14 cellular contexts compared by ENCODE assay signal in the genomic region with DNA sequence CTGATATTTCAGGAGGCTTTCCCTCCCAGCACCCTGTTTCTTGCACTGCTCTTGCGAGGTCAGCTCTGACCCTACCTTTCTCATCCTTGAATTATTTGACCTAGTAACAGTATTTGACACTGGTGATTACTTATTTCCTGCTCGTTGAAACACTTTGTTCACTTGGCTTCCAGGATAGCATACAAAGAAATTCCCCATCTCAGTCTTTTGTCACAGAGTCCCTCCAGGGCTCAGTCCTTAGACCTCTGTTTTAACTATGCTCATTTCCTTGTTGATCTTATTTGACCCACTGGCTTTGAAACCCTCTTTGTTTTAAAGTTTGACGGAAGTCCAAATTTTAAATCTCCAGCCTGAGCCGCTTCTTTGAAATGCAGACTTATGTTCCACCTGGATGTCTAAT. TPM values are rescaled to one million over a fixed set of nuclear protein-coding genes. Genes with fewer than 3 reads are reported as not detected.
A peak's percentile ranks its signal among the peaks of the same experiment; 100 is the strongest.
DNase-seq lines count a peak whose midpoint lies in the region; ATAC-seq, FAIRE-seq and TF ChIP-seq lines count a peak whose summit lies in the region.
"Had no signal": no experiment of that assay in that cellular context is flagged by ENCODE, and none has a peak within 500 bp of the region (broad histone marks: within the 10 kb centered on the region; RNA-seq: fewer than 3 reads in every experiment).

No MANE protein-coding gene starts in this region.

- H3K9ac ChIP-seq in astrocyte (ENCODE audit: low read length), result peak overlapping the region; percentile 8

- H3K27me3 Mint-ChIP-seq in GM23338 (ENCODE audit: insufficient read depth, low read depth, poor library complexity) (no peaks in the 10 kb centered on the region), astrocyte (ENCODE audit: low read depth, unreplicated experiment) (no peaks in the 10 kb centered on the region)
- H3K27me3 Mint-ChIP-seq in activated T-helper 2 cell treated with anti-CD3 and anti-CD28 coated beads, Interferon-gamma antibody, Interleukin-2, Interleukin-4, amounts not matched to agents 10 μg/mL and 5 μg/mL and 100 μg/mL, durations not matched to agents 14 hours and 24 hours and 36 hours (ENCODE audit: low read depth), result peaks cover 8% of the 10 kb centered on the region
- no peaks in the 10 kb centered on the region for H3K27me3 Mint-ChIP-seq in CD8-positive, alpha-beta T cell (ENCODE audit: low read depth)

- H3K4me3 ChIP-seq in GM23338 (no peak overlapping the region), astrocyte (ENCODE audit: insufficient read depth, low read depth, low read length) (no peak overlapping the region)
- no peak overlapping the region for H3K4me3 ChIP-seq in CD8-positive, alpha-beta T cell (ENCODE audit: low read depth, low read length)

- DNase-seq in GM23338 (ENCODE audit: low spot score), result peak; percentile 34
- DNase-seq in astrocyte (ENCODE audit: low read depth), result no peak
- peak; percentile 53 for DNase-seq in kidney tubule cell (ENCODE audit: low spot score)
- no peak for DNase-seq in sciatic nerve (ENCODE audit: low spot score)
- DNase-seq in activated T-helper 2 cell treated with anti-CD3 and anti-CD28 coated beads, Interferon-gamma antibody, Interleukin-2, Interleukin-4, amounts not matched to agents 10 μg/mL and 5 μg/mL and 100 μg/mL, durations not matched to agents 14 hours and 24 hours and 36 hours (ENCODE audit: low spot score), result no peak
- no peak for DNase-seq in AG08396 (ENCODE audit: low spot score)
- no peak for DNase-seq in CD8-positive, alpha-beta T cell
- DNase-seq: HFFc6, NCI-H187 treated with DMSO at 0.1 percent for 48 hours, NCI-H446 treated with DMSO at 0.1 percent for 48 hours, nephron progenitor cell, SHP77, WERI-Rb-1 had no signal

- H3K4me1 ChIP-seq in GM23338 (ENCODE audit: insufficient read depth), result peaks cover 49% of the 10 kb centered on the region
- H3K4me1 ChIP-seq in astrocyte (ENCODE audit: insufficient read depth, low read length), result peaks cover 10% of the 10 kb centered on the region
- H3K4me1 ChIP-seq in CD8-positive, alpha-beta T cell (ENCODE audit: insufficient read depth, low read length), result no peaks in the 10 kb centered on the region

- H3K36me3 ChIP-seq in GM23338 (ENCODE audit: insufficient read depth) (no peaks in the 10 kb centered on the region), astrocyte (ENCODE audit: insufficient read depth, low read length) (no peaks in the 10 kb centered on the region)
- no peaks in the 10 kb centered on the region for H3K36me3 ChIP-seq in CD8-positive, alpha-beta T cell (ENCODE audit: insufficient read depth, low read length)
- H3K36me3 ChIP-seq: WERI-Rb-1 had no signal

- no peak overlapping the region for H2AFZ ChIP-seq in GM23338
- H2AFZ ChIP-seq in astrocyte (ENCODE audit: low read depth, low read length), result no peak overlapping the region

- ATAC-seq in GM23338 (peak; percentile 35), sciatic nerve (peak; percentile 59), HG02970 (IDR thresholded peaks at IDR 0.05; ENCODE audit: low FRiP score, unreplicated experiment) (no peak)
- no peak for ATAC-seq in CD8-positive, alpha-beta T cell

- H3K4me3 Mint-ChIP-seq in GM23338 (no peak overlapping the region), astrocyte (ENCODE audit: unreplicated experiment) (no peak overlapping the region)
- H3K4me3 Mint-ChIP-seq in activated T-helper 2 cell treated with anti-CD3 and anti-CD28 coated beads, Interferon-gamma antibody, Interleukin-2, Interleukin-4, amounts not matched to agents 10 μg/mL and 5 μg/mL and 100 μg/mL, durations not matched to agents 14 hours and 24 hours and 36 hours (ENCODE audit: low read depth), result no peak overlapping the region
- no peak overlapping the region for H3K4me3 Mint-ChIP-seq in CD8-positive, alpha-beta T cell
- H3K4me3 Mint-ChIP-seq: HFFc6, nephron progenitor cell had no signal

- POLR2A ChIA-PET in CD8-positive, alpha-beta T cell (lab: Charles Lee), result no interaction called here

- H3F3A ChIP-seq in GM23338 (replicated peaks; ENCODE audit: low read depth), result no peaks in the 10 kb centered on the region

- intact Hi-C loops in sciatic nerve (cut with DNase I), result no loop called here
- intact Hi-C loops in activated T-helper 2 cell treated with anti-CD3 and anti-CD28 coated beads, Interferon-gamma antibody, Interleukin-2, Interleukin-4, amounts not matched to agents 10 μg/mL and 5 μg/mL and 100 μg/mL, durations not matched to agents 14 hours and 24 hours and 36 hours (cut with micrococcal nuclease), result no loop called here
- intact Hi-C loops in CD8-positive, alpha-beta T cell (cut with DNase I, micrococcal nuclease), result no loop called here

- no peaks in the 10 kb centered on the region for H3K9me2 ChIP-seq in GM23338 (ENCODE audit: insufficient read depth)

- H3K9me3 Mint-ChIP-seq in GM23338 (no peaks in the 10 kb centered on the region), astrocyte (ENCODE audit: unreplicated experiment) (no peaks in the 10 kb centered on the region)
- H3K9me3 Mint-ChIP-seq in activated T-helper 2 cell treated with anti-CD3 and anti-CD28 coated beads, Interferon-gamma antibody, Interleukin-2, Interleukin-4, amounts not matched to agents 10 μg/mL and 5 μg/mL and 100 μg/mL, durations not matched to agents 14 hours and 24 hours and 36 hours, result peaks cover 11% of the 10 kb centered on the region
- peaks cover 3% of the 10 kb centered on the region for H3K9me3 Mint-ChIP-seq in CD8-positive, alpha-beta T cell
- H3K9me3 Mint-ChIP-seq: HFFc6 had no signal

- H3K27me3 ChIP-seq in GM23338 (ENCODE audit: insufficient read depth), result no peaks in the 10 kb centered on the region
- H3K27me3 ChIP-seq in astrocyte (ENCODE audit: insufficient read depth, low read length), result no peaks in the 10 kb centered on the region
- H3K27me3 ChIP-seq in CD8-positive, alpha-beta T cell (ENCODE audit: insufficient read depth, low read length), result no peaks in the 10 kb centered on the region

- peak overlapping the region; percentile 47 for H3K27ac ChIP-seq in GM23338 (ENCODE audit: low read depth)
- no peak overlapping the region for H3K27ac ChIP-seq in astrocyte (ENCODE audit: low read depth, low read length)
- no peak overlapping the region for H3K27ac ChIP-seq in CD8-positive, alpha-beta T cell (ENCODE audit: low read depth, low read length)
- H3K27ac ChIP-seq: WERI-Rb-1 had no signal

- H3K4me1 Mint-ChIP-seq in GM23338, result peaks cover 31% of the 10 kb centered on the region
- peaks cover 9% of the 10 kb centered on the region for H3K4me1 Mint-ChIP-seq in astrocyte (ENCODE audit: low read depth, unreplicated experiment)
- H3K4me1 Mint-ChIP-seq in activated T-helper 2 cell treated with anti-CD3 and anti-CD28 coated beads, Interferon-gamma antibody, Interleukin-2, Interleukin-4, amounts not matched to agents 10 μg/mL and 5 μg/mL and 100 μg/mL, durations not matched to agents 14 hours and 24 hours and 36 hours (ENCODE audit: low read depth), result no peaks in the 10 kb centered on the region
- H3K4me1 Mint-ChIP-seq in CD8-positive, alpha-beta T cell (ENCODE audit: low read depth), result peaks cover 3% of the 10 kb centered on the region
- H3K4me1 Mint-ChIP-seq: nephron progenitor cell had no signal

- CTCF ChIA-PET in CD8-positive, alpha-beta T cell (lab: Charles Lee), result no interaction called here

- TF ChIP-seq CTCF in GM23338 (conservative IDR thresholded peaks at IDR 0.05; ENCODE audit: low read depth in 2 of 2), result no peak
- TF ChIP-seq CTCF in astrocyte (IDR thresholded peaks at IDR 0.05; ENCODE audit: insufficient read depth, low read depth, low read length), result no peak
- no peak for TF ChIP-seq CTCF in CD8-positive, alpha-beta T cell (IDR thresholded peaks at IDR 0.05)

- H3K36me3 Mint-ChIP-seq in GM23338 (ENCODE audit: low read depth) (peaks cover 9% of the 10 kb centered on the region), astrocyte (ENCODE audit: low read depth, unreplicated experiment) (peaks cover 4% of the 10 kb centered on the region)
- peaks cover 3% of the 10 kb centered on the region for H3K36me3 Mint-ChIP-seq in activated T-helper 2 cell treated with anti-CD3 and anti-CD28 coated beads, Interferon-gamma antibody, Interleukin-2, Interleukin-4, amounts not matched to agents 10 μg/mL and 5 μg/mL and 100 μg/mL, durations not matched to agents 14 hours and 24 hours and 36 hours (ENCODE audit: low read depth)
- H3K36me3 Mint-ChIP-seq in CD8-positive, alpha-beta T cell, result peaks cover 3% of the 10 kb centered on the region

- no peak for FAIRE-seq in astrocyte (lab: Jason Lieb, UNC)

- H3K4me2 ChIP-seq in GM23338, result peak overlapping the region; percentile 65
- peak overlapping the region; percentile 58 for H3K4me2 ChIP-seq in astrocyte (ENCODE audit: low read length)

- peaks cover 98% of the 10 kb centered on the region for H3K79me2 ChIP-seq in GM23338 (replicated peaks; ENCODE audit: insufficient read depth)
- peaks cover 90% of the 10 kb centered on the region for H3K79me2 ChIP-seq in astrocyte (ENCODE audit: insufficient read depth, low read length)

- peaks cover 32% of the 10 kb centered on the region for H4K20me1 ChIP-seq in GM23338 (replicated peaks; ENCODE audit: insufficient read depth)
- H4K20me1 ChIP-seq in astrocyte (ENCODE audit: insufficient read depth, low read length), result peaks cover 65% of the 10 kb centered on the region

- H3K9me3 ChIP-seq in astrocyte (ENCODE audit: insufficient read depth, low read depth, low read length), result no peaks in the 10 kb centered on the region
- H3K9me3 ChIP-seq in CD8-positive, alpha-beta T cell (ENCODE audit: low read length), result no peaks in the 10 kb centered on the region

- no peak overlapping the region for H3K27ac Mint-ChIP-seq in GM23338
- H3K27ac Mint-ChIP-seq in astrocyte (ENCODE audit: unreplicated experiment), result no peak overlapping the region
- H3K27ac Mint-ChIP-seq in activated T-helper 2 cell treated with anti-CD3 and anti-CD28 coated beads, Interferon-gamma antibody, Interleukin-2, Interleukin-4, amounts not matched to agents 10 μg/mL and 5 μg/mL and 100 μg/mL, durations not matched to agents 14 hours and 24 hours and 36 hours, result no peak overlapping the region
- no peak overlapping the region for H3K27ac Mint-ChIP-seq in CD8-positive, alpha-beta T cell
- H3K27ac Mint-ChIP-seq: HFFc6, nephron progenitor cell had no signal

TF ChIP-seq in GM23338, 12 proteins besides CTCF, POLR2A, EP300 and RAD21 (continues in another document):
- TF ChIP-seq EZH2 (IDR thresholded peaks at IDR 0.05; ENCODE audit: low read depth, unreplicated experiment) (no peak), CREB1 (CRISPR knock-in tag; IDR thresholded peaks at IDR 0.05; ENCODE audit: low read depth) (no peak), ZNF331 (CRISPR knock-in tag; IDR thresholded peaks at IDR 0.05; ENCODE audit: low read depth) (no peak), NANOG (IDR thresholded peaks at IDR 0.05; ENCODE audit: borderline replicate concordance) (no peak), STAT1 (IDR thresholded peaks at IDR 0.05; ENCODE audit: unreplicated experiment) (no peak)

RNA-seq across cellular contexts. Expression of a gene that starts 29.9 kb away (rescaled TPM):
- total RNA-seq in GM23338 (2014; rRNA removed; shearing (Covaris generic)), result 82.5 and 87.7 TPM in 2 replicates
- 12.4 and 14.2 TPM in 2 replicates for polyA plus RNA-seq in GM23338 (2016; fragmentation: Nextera tagmentation; extraction: Ambion mirVana)
- total RNA-seq in astrocyte (52.2 and 52.7 TPM in 2 replicates), sciatic nerve (76.0 TPM)
- 11.2 and 11.9 TPM in 2 replicates for total RNA-seq in activated T-helper 2 cell treated with anti-CD3 and anti-CD28 coated beads, Interferon-gamma antibody, Interleukin-2, Interleukin-4, amounts not matched to agents 10 μg/mL and 5 μg/mL and 100 μg/mL, durations not matched to agents 14 hours and 24 hours and 36 hours
- total RNA-seq in CD8-positive, alpha-beta T cell, result 1 to 10 TPM; 1.6 to 2.0 TPM

Comparison
In these comparisons a context has a peak if more than half of its experiments do, and no peak if none do; other contexts are left out.
1. ATAC-seq: peak in GM23338 (single experiment) and sciatic nerve (single experiment); none in HG02970 (single experiment) and CD8-positive, alpha-beta T cell (single experiment).
2. DNase-seq: peak in GM23338 (single experiment) and kidney tubule cell (single experiment); none in astrocyte (single experiment), sciatic nerve (single experiment), activated T-helper 2 cell treated with anti-CD3 and anti-CD28 coated beads, Interferon-gamma antibody, Interleukin-2, Interleukin-4, amounts not matched to agents 10 μg/mL and 5 μg/mL and 100 μg/mL, durations not matched to agents 14 hours and 24 hours and 36 hours (single experiment), AG08396 (single experiment) and CD8-positive, alpha-beta T cell (0 of 7).